Comparison of ENCODE assay signal across 26 cellular contexts in genomic region chr20:56978475-56978874, GRCh38.
"Had no signal": no experiment of that assay in that cellular context is flagged by ENCODE, and none has a peak within 500 bp of the region (broad histone marks: within the 10 kb centered on the region; RNA-seq: fewer than 3 reads in every experiment).

No MANE protein-coding gene starts in this region.

- ATAC-seq: heart right ventricle; left cardiac atrium; left lung; naive thymus-derived CD4-positive, alpha-beta T cell; psoas muscle; right cardiac atrium; stimulated activated naive B cell treated with anti-CD40 and anti-IgM and Interleukin-4, amounts not matched to agents 10 μg/mL and 1 μg/mL and 100 μg/mL, for 72 hours; upper lobe of right lung had no signal

- H3K9me3 ChIP-seq: left lung, ovary, psoas muscle, sigmoid colon, transverse colon, upper lobe of right lung, vagina had no signal

- H3K27me3 ChIP-seq: ovary, vagina had no signal

- DNase-seq: dermis blood vessel endothelial cell; effector memory CD4-positive, alpha-beta T cell; erythroblast; esophagus squamous epithelium; foreskin melanocyte; glutamatergic neuron; heart right ventricle; hippocampal formation; left cardiac atrium; mammary epithelial cell; mesendoderm; midbrain; naive thymus-derived CD4-positive, alpha-beta T cell; occipital lobe; ovary; posterior cingulate gyrus; psoas muscle; right cardiac atrium; sigmoid colon; stimulated activated CD4-positive, alpha-beta T cell treated with anti-CD3 and anti-CD28 coated beads, Interleukin-4, amount 100 ng/mL, for 4 hours; stimulated activated naive B cell treated with anti-CD40 and anti-IgM and Interleukin-4, amounts not matched to agents 10 μg/mL and 1 μg/mL and 100 μg/mL, for 72 hours; transverse colon; upper lobe of right lung had no signal

- H3K36me3 ChIP-seq: esophagus squamous epithelium, heart right ventricle, left lung, ovary, sigmoid colon, transverse colon, upper lobe of right lung, vagina had no signal

- H3K4me3 ChIP-seq: coronary artery, esophagus squamous epithelium, heart right ventricle, left lung, ovary, psoas muscle, sigmoid colon, transverse colon, upper lobe of right lung, vagina had no signal

- H3K4me1 ChIP-seq: heart right ventricle, left lung, psoas muscle, transverse colon, upper lobe of right lung had no signal

- H3K27ac ChIP-seq: coronary artery, esophagus squamous epithelium, heart right ventricle, left lung, ovary, psoas muscle, sigmoid colon, transverse colon, upper lobe of right lung, vagina had no signal
